In the genomic region with DNA sequence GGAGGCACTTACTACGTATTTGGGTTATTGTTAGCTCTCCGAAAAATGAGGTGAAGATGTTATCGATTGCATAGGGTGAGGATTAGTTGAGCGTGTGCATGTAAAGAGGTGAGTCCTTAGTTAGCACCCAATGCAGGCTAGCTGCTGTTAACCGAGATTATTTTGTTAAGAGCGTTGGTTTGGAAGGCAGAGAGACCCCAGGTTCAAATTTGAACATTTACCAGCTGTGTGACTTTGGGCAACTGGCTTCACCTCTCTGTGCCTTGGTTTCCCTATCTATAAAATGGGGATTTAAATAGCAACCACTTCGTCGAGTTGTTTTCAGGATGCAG, we compare ENCODE assay signal across 8 cellular contexts. TPM values are rescaled to one million over a fixed set of nuclear protein-coding genes. Genes with fewer than 3 reads are reported as not detected.
A peak's percentile ranks its signal among the peaks of the same experiment; 100 is the strongest.
DNase-seq lines count a peak whose midpoint lies in the region; ATAC-seq and TF ChIP-seq lines count a peak whose summit lies in the region.

No MANE protein-coding gene starts in this region.

- TF ChIP-seq POLR2A in upper lobe of left lung (IDR thresholded peaks at IDR 0.05), result no peak

- no peaks in the 10 kb centered on the region for H3K36me3 ChIP-seq in liver (ENCODE audit: control insufficient read depth in 4 of 4, insufficient read depth in 3 of 4, low read depth in 1 of 4, low read length in 3 of 4)
- H3K36me3 ChIP-seq in upper lobe of left lung, result no peaks in the 10 kb centered on the region

- peaks cover 0 to 19% (median 13%) of the 10 kb centered on the region in 4 donors for H3K4me1 ChIP-seq in liver (ENCODE audit: control insufficient read depth in 4 of 4, insufficient read depth in 4 of 4, low read length in 3 of 4)
- peaks cover 10 to 37% (median 13%) of the 10 kb centered on the region in 4 donors for H3K4me1 ChIP-seq in upper lobe of left lung

- H3K9ac ChIP-seq in liver (ENCODE audit: low read depth in 1 of 2, low read length in 2 of 2), result peak overlapping the region in 1 of 2 donors; percentile 71

- H3K9me3 ChIP-seq in liver (ENCODE audit: control insufficient read depth in 4 of 4, low read length in 3 of 4) (no peaks in the 10 kb centered on the region), upper lobe of left lung (no peaks in the 10 kb centered on the region)

- no peaks in the 10 kb centered on the region for H3K36me3 Mint-ChIP-seq in activated naive CD4-positive, alpha-beta T cell treated with anti-CD3 and anti-CD28 coated beads for 36 hours (ENCODE audit: low read depth)
- no peaks in the 10 kb centered on the region for H3K36me3 Mint-ChIP-seq in activated naive CD8-positive, alpha-beta T cell

- peaks cover 20% of the 10 kb centered on the region for H3K4me1 Mint-ChIP-seq in activated naive CD4-positive, alpha-beta T cell treated with anti-CD3 and anti-CD28 coated beads for 36 hours (ENCODE audit: low read depth)
- peaks cover 28% of the 10 kb centered on the region for H3K4me1 Mint-ChIP-seq in activated naive CD8-positive, alpha-beta T cell (ENCODE audit: low read depth)

- ATAC-seq in upper lobe of left lung (ENCODE audit: low FRiP score in 2 of 2) (no peak), HG02885 (IDR thresholded peaks at IDR 0.05; ENCODE audit: poor library complexity, unreplicated experiment) (no peak)

- H3K4me3 ChIP-seq in liver (ENCODE audit: low read depth in 1 of 3, low read length in 3 of 3) (peak overlapping the region; percentile 90 to 98 (median 98)), upper lobe of left lung (peak overlapping the region; percentile 68 to 95 (median 74))

- peak overlapping the region; percentile 77 for H3K4me3 Mint-ChIP-seq in activated naive CD4-positive, alpha-beta T cell treated with anti-CD3 and anti-CD28 coated beads for 36 hours
- peak overlapping the region; percentile 84 for H3K4me3 Mint-ChIP-seq in activated naive CD8-positive, alpha-beta T cell

- H3K27ac Mint-ChIP-seq in activated naive CD4-positive, alpha-beta T cell treated with anti-CD3 and anti-CD28 coated beads for 36 hours, result no peak overlapping the region
- H3K27ac Mint-ChIP-seq in activated naive CD8-positive, alpha-beta T cell, result peak overlapping the region; percentile 4

- TF ChIP-seq EP300 in upper lobe of left lung (IDR thresholded peaks at IDR 0.05), result no peak

- intact Hi-C loops in activated naive CD4-positive, alpha-beta T cell treated with anti-CD3 and anti-CD28 coated beads for 36 hours (cut with micrococcal nuclease), result loop anchor here (1.0 to 10.0 kb wide), 7 partner anchors 95 to 707 kb away; partner anchors contain the start of genes EIF3K, GGN, KCNK6 and MAP4K1

- H3K27me3 ChIP-seq in liver (ENCODE audit: control insufficient read depth in 4 of 4, insufficient read depth in 4 of 4, low read length in 3 of 4), result no peaks in the 10 kb centered on the region
- no peaks in the 10 kb centered on the region for H3K27me3 ChIP-seq in upper lobe of left lung

- TF ChIP-seq RAD21 in liver (IDR thresholded peaks at IDR 0.05), result no peak

- no peak for DNase-seq in activated naive CD4-positive, alpha-beta T cell treated with anti-CD3 and anti-CD28 coated beads for 36 hours
- DNase-seq in activated naive CD4-positive, alpha-beta T cell (lab: John Stamatoyannopoulos, UW), result no peak
- DNase-seq in upper lobe of left lung (no peak), dermis blood vessel endothelial cell (no peak), NCI-H1694 (lab: John Stamatoyannopoulos, UW) (no peak)

- WGBS in liver, result 13% methylated on average over 8 of the region's 8 CpGs
- WGBS in upper lobe of left lung, 2 donors, result 8% methylated on average over 8 of the region's 8 CpGs

- TF ChIP-seq CTCF in liver (IDR thresholded peaks at IDR 0.05; ENCODE audit: low read depth, low read length, missing input control) (no peak), upper lobe of left lung (IDR thresholded peaks at IDR 0.05) (no peak)

- H3K27ac ChIP-seq in liver (ENCODE audit: low read depth in 1 of 2, low read length in 2 of 2) (no peak overlapping the region), upper lobe of left lung (peak overlapping the region in 3 of 4 donors; percentile 50 to 88 (median 59))

- no peaks in the 10 kb centered on the region for H3K9me3 Mint-ChIP-seq in activated naive CD4-positive, alpha-beta T cell treated with anti-CD3 and anti-CD28 coated beads for 36 hours
- no peaks in the 10 kb centered on the region for H3K9me3 Mint-ChIP-seq in activated naive CD8-positive, alpha-beta T cell (ENCODE audit: low read depth)

- CTCF ChIA-PET in activated naive CD4-positive, alpha-beta T cell treated with anti-CD3 and anti-CD28 coated beads for 36 hours (lab: Charles Lee), result interaction anchor here (0.6 to 1.2 kb wide), 4 partner anchors 12 to 337 kb away, joined by 3 read pairs; no protein-coding TSS in a partner anchor

- no peaks in the 10 kb centered on the region for H3K27me3 Mint-ChIP-seq in activated naive CD4-positive, alpha-beta T cell treated with anti-CD3 and anti-CD28 coated beads for 36 hours (ENCODE audit: low read depth)
- no peaks in the 10 kb centered on the region for H3K27me3 Mint-ChIP-seq in activated naive CD8-positive, alpha-beta T cell

TF ChIP-seq in liver, 16 proteins besides CTCF, POLR2A, EP300 and RAD21:
- TF ChIP-seq JUND (IDR thresholded peaks at IDR 0.05), result no peak

RNA-seq across cellular contexts. Expression of gene SIPA1L3, which starts 0.7 kb away (rescaled TPM):
- total RNA-seq in activated naive CD4-positive, alpha-beta T cell treated with anti-CD3 and anti-CD28 coated beads for 36 hours, result 10 to 100 TPM in 1 of 2 experiments, 1 to 10 TPM in 1; 8.1 to 10.4 TPM
- total RNA-seq in liver, result 10 to 100 TPM in 1 of 2 donors, 1 to 10 TPM in 1; 6.4 to 10.0 TPM
- 1 to 10 TPM; 2.4 to 2.5 TPM for polyA plus RNA-seq in liver
- 10 to 100 TPM; 57.3 to 91.6 (median 69.4) TPM for total RNA-seq in upper lobe of left lung
- 13.6 and 14.5 TPM in 2 replicates for total RNA-seq in dermis blood vessel endothelial cell

RNA-seq across cellular contexts. Expression of gene WDR87, which starts 1.3 kb away (rescaled TPM):
- not detected for total RNA-seq in activated naive CD4-positive, alpha-beta T cell treated with anti-CD3 and anti-CD28 coated beads for 36 hours
- total RNA-seq in liver, result not detected
- polyA plus RNA-seq in liver, result not detected
- total RNA-seq in upper lobe of left lung, result not detected
- not detected in 2 replicates for total RNA-seq in dermis blood vessel endothelial cell

Comparison
In these comparisons a context has a peak if more than half of its experiments do, and no peak if none do; other contexts are left out.
1. H3K27ac ChIP-seq: peak in upper lobe of left lung (3 of 4); none in liver (0 of 2).